Comparison of ENCODE assay signal across 8 cellular contexts in genomic region chrX:140091276-140091886, GRCh38.
DNase-seq lines count a peak whose midpoint lies in the region; ATAC-seq and TF ChIP-seq lines count a peak whose summit lies in the region.

No MANE protein-coding gene starts in this region.

- intact Hi-C loops in heart right ventricle (cut with DNase I), result no loop called here

- no peaks in the 10 kb centered on the region for H3K36me3 ChIP-seq in heart right ventricle

- no peaks in the 10 kb centered on the region for H3K9me3 ChIP-seq in heart right ventricle

- ATAC-seq in HG03520 (IDR thresholded peaks at IDR 0.05; ENCODE audit: unreplicated experiment) (peak; percentile 68), heart right ventricle (peak in 3 of 8 donors; percentile 42 to 79 (median 51))

- 0 to 1% methylated on average over 3 to 56 of the region's 80 CpGs for WGBS in heart right ventricle, 2 donors

- no peak overlapping the region for H3K27ac ChIP-seq in heart right ventricle

- peaks cover 0 to 4% (median 0%) of the 10 kb centered on the region in 9 donors for H3K4me1 ChIP-seq in heart right ventricle

- peak overlapping the region in 9 of 10 donors; percentile 19 to 45 (median 44) for H3K4me3 ChIP-seq in heart right ventricle

- H3K27me3 ChIP-seq in heart right ventricle, result peaks cover 0 to 65% (median 5%) of the 10 kb centered on the region in 7 donors

- DNase-seq in NCI-H524 (lab: John Stamatoyannopoulos, UW) (peak; percentile 14 to 44), NCI-H524 treated with DMSO at 0.1 percent for 48 hours (lab: John Stamatoyannopoulos, UW) (no peak), heart right ventricle (peak in 1 of 2 donors; percentile 21), retina (peak; percentile 57), GOT3 (lab: John Stamatoyannopoulos, UW) (no peak), NCI-H187 treated with DMSO at 0.1 percent for 48 hours (lab: John Stamatoyannopoulos, UW) (no peak)
- DNase-seq in activated effector memory CD4-positive, alpha-beta T cell treated with anti-CD3 and anti-CD28 coated beads, Interleukin-2, amount 50 U/mL, for 16 hours, result peak; percentile 69

- peak in 1 of 9 donors; percentile 5 for TF ChIP-seq CTCF in heart right ventricle (IDR thresholded peaks at IDR 0.05)

Comparison
In these comparisons a context has a peak if more than half of its experiments do, and no peak if none do; other contexts are left out.
1. DNase-seq: peak in NCI-H524 (2 of 2), activated effector memory CD4-positive, alpha-beta T cell treated with anti-CD3 and anti-CD28 coated beads, Interleukin-2, amount 50 U/mL, for 16 hours (single experiment) and retina (single experiment); none in NCI-H524 treated with DMSO at 0.1 percent for 48 hours (single experiment), GOT3 (single experiment) and NCI-H187 treated with DMSO at 0.1 percent for 48 hours (single experiment).